Comparison of ENCODE assay signal across 16 cellular contexts in genomic region chrX:113399501-113400192, GRCh38.
DNase-seq lines count a peak whose midpoint lies in the region; ATAC-seq and TF ChIP-seq lines count a peak whose summit lies in the region.
"Had no signal": no experiment of that assay in that cellular context is flagged by ENCODE, and none has a peak within 500 bp of the region (broad histone marks: within the 10 kb centered on the region; RNA-seq: fewer than 3 reads in every experiment).

No MANE protein-coding gene starts in this region.

- DNase-seq in AG08396 (ENCODE audit: low spot score) (peak; percentile 5), HS-27A (ENCODE audit: low read depth) (peak; percentile 3), chondrocyte (ENCODE audit: low spot score) (no peak), kidney glomerular epithelial cell (lab: John Stamatoyannopoulos, UW) (peak; percentile 21), NCI-H2029 (lab: John Stamatoyannopoulos, UW) (no peak)
- no peak for DNase-seq in natural killer cell treated with Interleukin-12 subunit alpha and Interleukin-12 subunit beta and Interleukin-15 and Interleukin-18, amount 100 ng/mL, for 72 hours (ENCODE audit: low spot score)
- DNase-seq in stimulated activated naive CD8-positive, alpha-beta T cell treated with anti-CD3 and anti-CD28 coated beads, Interleukin-15, Interleukin-2, amounts not matched to agents 100 U/mL and 50 U/mL, for 24 hours: no peak
- DNase-seq: hypothalamus; NCI-H187 treated with DMSO at 0.1 percent for 48 hours; NCI-H526; sigmoid colon; stimulated activated CD4-positive, alpha-beta T cell treated with anti-CD3 and anti-CD28 coated beads, Interleukin-4, amount 100 ng/mL, for 24 hours; WERI-Rb-1 had no signal

- peaks cover 3% of the 10 kb centered on the region for H3K9me3 Mint-ChIP-seq in chondrocyte (ENCODE audit: low read depth)
- no peaks in the 10 kb centered on the region for H3K9me3 Mint-ChIP-seq in natural killer cell treated with Interleukin-12 subunit alpha and Interleukin-12 subunit beta and Interleukin-15 and Interleukin-18, amount 100 ng/mL, for 72 hours
- H3K9me3 Mint-ChIP-seq: activated T-helper 17 cell treated with anti-CD3 and anti-CD28 coated beads, Interleukin-2, amount 50 U/mL, for 72 hours had no signal

- no peaks in the 10 kb centered on the region for H3K36me3 Mint-ChIP-seq in chondrocyte (ENCODE audit: low read depth)
- H3K36me3 Mint-ChIP-seq in natural killer cell treated with Interleukin-12 subunit alpha and Interleukin-12 subunit beta and Interleukin-15 and Interleukin-18, amount 100 ng/mL, for 72 hours: no peaks in the 10 kb centered on the region

- ATAC-seq in natural killer cell treated with Interleukin-12 subunit alpha and Interleukin-12 subunit beta and Interleukin-15 and Interleukin-18, amount 100 ng/mL, for 72 hours: no peak
- no peak for ATAC-seq in stimulated activated naive CD8-positive, alpha-beta T cell treated with anti-CD3 and anti-CD28 coated beads, Interleukin-15, Interleukin-2, amounts not matched to agents 100 U/mL and 50 U/mL, for 24 hours
- ATAC-seq in GM18861 (IDR thresholded peaks at IDR 0.05; ENCODE audit: unreplicated experiment): no peak
- ATAC-seq: activated T-helper 17 cell treated with anti-CD3 and anti-CD28 coated beads, Interleukin-2, amount 50 U/mL, for 72 hours had no signal

- H3K27me3 Mint-ChIP-seq in chondrocyte (ENCODE audit: low read depth): no peaks in the 10 kb centered on the region
- no peaks in the 10 kb centered on the region for H3K27me3 Mint-ChIP-seq in natural killer cell treated with Interleukin-12 subunit alpha and Interleukin-12 subunit beta and Interleukin-15 and Interleukin-18, amount 100 ng/mL, for 72 hours
- H3K27me3 Mint-ChIP-seq: activated T-helper 17 cell treated with anti-CD3 and anti-CD28 coated beads, Interleukin-2, amount 50 U/mL, for 72 hours had no signal

- H3K4me3 Mint-ChIP-seq in chondrocyte (ENCODE audit: unreplicated experiment): no peak overlapping the region
- no peak overlapping the region for H3K4me3 Mint-ChIP-seq in natural killer cell treated with Interleukin-12 subunit alpha and Interleukin-12 subunit beta and Interleukin-15 and Interleukin-18, amount 100 ng/mL, for 72 hours
- H3K4me3 Mint-ChIP-seq: activated T-helper 17 cell treated with anti-CD3 and anti-CD28 coated beads, Interleukin-2, amount 50 U/mL, for 72 hours; nephron had no signal

- H3K27ac Mint-ChIP-seq in chondrocyte (ENCODE audit: unreplicated experiment): peak overlapping the region; percentile 30
- H3K27ac Mint-ChIP-seq in natural killer cell treated with Interleukin-12 subunit alpha and Interleukin-12 subunit beta and Interleukin-15 and Interleukin-18, amount 100 ng/mL, for 72 hours: no peak overlapping the region
- H3K27ac Mint-ChIP-seq: activated T-helper 17 cell treated with anti-CD3 and anti-CD28 coated beads, Interleukin-2, amount 50 U/mL, for 72 hours had no signal

- no peak for TF ChIP-seq CTCF in chondrocyte (IDR thresholded peaks at IDR 0.05)

- peaks cover 21% of the 10 kb centered on the region for H3K4me1 Mint-ChIP-seq in chondrocyte (ENCODE audit: low read depth)
- H3K4me1 Mint-ChIP-seq in natural killer cell treated with Interleukin-12 subunit alpha and Interleukin-12 subunit beta and Interleukin-15 and Interleukin-18, amount 100 ng/mL, for 72 hours (ENCODE audit: low read depth in 2 of 2): no peaks in the 10 kb centered on the region
- H3K4me1 Mint-ChIP-seq: activated T-helper 17 cell treated with anti-CD3 and anti-CD28 coated beads, Interleukin-2, amount 50 U/mL, for 72 hours; nephron had no signal

Comparison
In these comparisons a context has a peak if more than half of its experiments do, and no peak if none do; other contexts are left out.
1. DNase-seq: peak in AG08396 (single experiment), HS-27A (single experiment) and kidney glomerular epithelial cell (single experiment); none in chondrocyte (single experiment), natural killer cell treated with Interleukin-12 subunit alpha and Interleukin-12 subunit beta and Interleukin-15 and Interleukin-18, amount 100 ng/mL, for 72 hours (single experiment), stimulated activated naive CD8-positive, alpha-beta T cell treated with anti-CD3 and anti-CD28 coated beads, Interleukin-15, Interleukin-2, amounts not matched to agents 100 U/mL and 50 U/mL, for 24 hours (single experiment) and NCI-H2029 (single experiment).